Comparison of ENCODE assay signal across 8 cellular contexts in the genomic region with DNA sequence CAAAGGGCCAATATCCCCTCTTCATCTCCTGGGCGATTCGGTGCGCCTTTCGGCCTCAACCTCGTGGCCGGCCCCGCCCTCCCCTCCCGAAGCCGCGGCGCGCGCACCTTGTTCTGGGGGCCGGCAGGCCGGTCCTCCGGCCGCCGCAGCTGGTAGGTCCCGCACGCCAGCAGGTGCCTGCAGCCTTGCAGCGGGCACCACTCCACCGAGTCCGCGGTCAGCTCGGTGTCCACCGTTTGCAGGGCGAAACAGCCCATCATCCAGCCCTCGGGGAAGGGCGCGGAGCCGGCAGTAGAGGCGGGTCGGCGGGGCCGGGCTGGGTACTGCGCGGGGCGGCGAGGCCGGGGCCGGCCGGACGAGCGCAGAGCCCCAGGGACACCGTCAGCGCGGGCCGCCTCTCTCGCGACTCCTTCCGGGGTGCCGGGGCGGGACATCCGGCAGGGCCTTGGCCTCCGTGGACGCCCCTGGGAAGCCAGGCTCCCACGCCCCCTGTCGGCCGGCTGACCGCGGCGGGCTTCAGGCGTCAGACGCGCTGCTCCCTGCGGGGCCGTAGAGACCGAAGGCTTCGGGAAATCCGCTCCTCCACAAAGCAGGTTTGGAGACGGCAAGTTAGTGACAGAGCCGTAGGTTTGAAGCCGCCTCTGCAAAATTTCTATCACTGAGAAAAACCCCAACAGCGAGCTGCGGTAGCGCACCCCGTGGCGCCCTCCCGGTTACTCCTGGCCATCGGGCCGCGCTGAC. TPM values are rescaled to one million over a fixed set of nuclear protein-coding genes. Genes with fewer than 3 reads are reported as not detected.
DNase-seq lines count a peak whose midpoint lies in the region; ATAC-seq and TF ChIP-seq lines count a peak whose summit lies in the region.

DPH7 (minus strand) TSS at position 408 of the 741 bp plus-strand sequence; CDS start at position 260, 148 bp downstream.

- H3K27ac Mint-ChIP-seq in HFFc6 (peak within 1 kb of the TSS; percentile 83), glutamatergic neuron (ENCODE audit: unreplicated experiment) (peak within 1 kb of the TSS; percentile 38), osteocyte (ENCODE audit: unreplicated experiment) (peak within 1 kb of the TSS; percentile 76)
- peak within 1 kb of the TSS; percentile 55 to 68 for H3K27ac Mint-ChIP-seq in activated naive CD4-positive, alpha-beta T cell treated with anti-CD3 and anti-CD28 coated beads, Interleukin-2, amount 50 U/mL, for 72 hours

- peak within 1 kb of the TSS; percentile 68 for H3K27ac ChIP-seq in thymus (ENCODE audit: low read depth)

- peak; percentile 73 for TF ChIP-seq POLR2A in NB4 (IDR thresholded peaks at IDR 0.05; ENCODE audit: extremely low read depth, insufficient read length)

- peaks cover 15% of the 10 kb centered on the region for H3K4me1 ChIP-seq in thymus (ENCODE audit: control insufficient read depth, insufficient read depth, low read length)

- no peaks in the 10 kb centered on the region for H3K9me3 ChIP-seq in thymus (ENCODE audit: control insufficient read depth)

- WGBS in thymus: 5% methylated on average over 82 of the region's 82 CpGs

- peak; percentile 98 for TF ChIP-seq CTCF in GM10248 (IDR thresholded peaks at IDR 0.05; ENCODE audit: control extremely low read depth, extremely low read depth, low read depth, missing control alignments)
- TF ChIP-seq CTCF in HFFc6 (IDR thresholded peaks at IDR 0.05): peak; percentile 98
- TF ChIP-seq CTCF in NB4 (IDR thresholded peaks at IDR 0.05; ENCODE audit: low read depth, low read length): peak; percentile 86
- peak; percentile 97 for TF ChIP-seq CTCF in glutamatergic neuron (IDR thresholded peaks at IDR 0.05; ENCODE audit: partially characterized antibody, unreplicated experiment)
- TF ChIP-seq CTCF in osteocyte (IDR thresholded peaks at IDR 0.05): peak; percentile 98

- DNase-seq in GM10248 (ENCODE audit: extremely low spot score) (peak; percentile 99), HFFc6 (peak; percentile 87), NB4 (ENCODE audit: low read depth) (peak; percentile 94), glutamatergic neuron (peak; percentile 99), osteocyte (ENCODE audit: extremely low spot score, unreplicated experiment) (peak; percentile 98)
- DNase-seq in activated naive CD4-positive, alpha-beta T cell treated with anti-CD3 and anti-CD28 coated beads, Interleukin-2, amount 50 U/mL, for 72 hours (ENCODE audit: low spot score in 2 of 2): peak; percentile 93 to 99

- H3K27me3 Mint-ChIP-seq in HFFc6 (ENCODE audit: insufficient read depth): peaks cover 3% of the 10 kb centered on the region
- H3K27me3 Mint-ChIP-seq in glutamatergic neuron (ENCODE audit: unreplicated experiment): no peaks in the 10 kb centered on the region
- H3K27me3 Mint-ChIP-seq in osteocyte (ENCODE audit: unreplicated experiment): no peaks in the 10 kb centered on the region

- no peaks in the 10 kb centered on the region for H3K9me3 Mint-ChIP-seq in HFFc6
- no peaks in the 10 kb centered on the region for H3K9me3 Mint-ChIP-seq in activated naive CD4-positive, alpha-beta T cell treated with anti-CD3 and anti-CD28 coated beads, Interleukin-2, amount 50 U/mL, for 72 hours
- peaks cover 2% of the 10 kb centered on the region for H3K9me3 Mint-ChIP-seq in glutamatergic neuron (ENCODE audit: unreplicated experiment)
- H3K9me3 Mint-ChIP-seq in osteocyte (ENCODE audit: unreplicated experiment): no peaks in the 10 kb centered on the region

- H3K36me3 ChIP-seq in thymus (ENCODE audit: control insufficient read depth, insufficient read depth): peaks cover 41% of the 10 kb centered on the region

- peak within 1 kb of the TSS; percentile 92 for H3K4me3 Mint-ChIP-seq in HFFc6
- H3K4me3 Mint-ChIP-seq in glutamatergic neuron (ENCODE audit: unreplicated experiment): peak within 1 kb of the TSS; percentile 90
- H3K4me3 Mint-ChIP-seq in osteocyte (ENCODE audit: unreplicated experiment): peak within 1 kb of the TSS; percentile 79

- ATAC-seq in SK-N-SH treated with all-trans-retinoic acid at 6 μM for 48 hours: peak; percentile 98
- ATAC-seq in activated naive CD4-positive, alpha-beta T cell treated with anti-CD3 and anti-CD28 coated beads, Interleukin-2, amount 50 U/mL, for 72 hours: peak; percentile 99

- POLR2A ChIA-PET in GM10248 (lab: Yijun Ruan, JAX): no interaction called here

- H3K4me1 Mint-ChIP-seq in HFFc6 (ENCODE audit: low read depth): peaks cover 33% of the 10 kb centered on the region
- H3K4me1 Mint-ChIP-seq in glutamatergic neuron (ENCODE audit: low read depth, unreplicated experiment): peaks cover 16% of the 10 kb centered on the region
- H3K4me1 Mint-ChIP-seq in osteocyte (ENCODE audit: unreplicated experiment): peaks cover 29% of the 10 kb centered on the region

- CTCF ChIA-PET in GM10248 (lab: Yijun Ruan, JAX): interaction anchor here (1.0 to 6.2 kb wide), 8 partner anchors 12 to 60 kb away, joined by 3 to 74 read pairs (median 4); partner anchors contain the start of genes MRPL41 and ZMYND19

- H3K36me3 Mint-ChIP-seq in HFFc6 (ENCODE audit: low read depth): peaks cover 18% of the 10 kb centered on the region
- peaks cover 6 to 9% of the 10 kb centered on the region in 2 donors for H3K36me3 Mint-ChIP-seq in activated naive CD4-positive, alpha-beta T cell treated with anti-CD3 and anti-CD28 coated beads, Interleukin-2, amount 50 U/mL, for 72 hours
- peaks cover 5% of the 10 kb centered on the region for H3K36me3 Mint-ChIP-seq in glutamatergic neuron (ENCODE audit: unreplicated experiment)
- H3K36me3 Mint-ChIP-seq in osteocyte (ENCODE audit: unreplicated experiment): peaks cover 30% of the 10 kb centered on the region

- H3K27me3 ChIP-seq in thymus (ENCODE audit: control insufficient read depth, insufficient read depth): no peaks in the 10 kb centered on the region

- H3K4me3 ChIP-seq in NB4 (ENCODE audit: low read depth, low read length) (peak within 1 kb of the TSS; percentile 77), thymus (ENCODE audit: low read length) (peak within 1 kb of the TSS; percentile 96)

TF ChIP-seq in SK-N-SH treated with all-trans-retinoic acid at 6 μM for 48 hours, 23 proteins besides CTCF, POLR2A, EP300 and RAD21 (continues in another document):
- TF ChIP-seq, protein P1, sequence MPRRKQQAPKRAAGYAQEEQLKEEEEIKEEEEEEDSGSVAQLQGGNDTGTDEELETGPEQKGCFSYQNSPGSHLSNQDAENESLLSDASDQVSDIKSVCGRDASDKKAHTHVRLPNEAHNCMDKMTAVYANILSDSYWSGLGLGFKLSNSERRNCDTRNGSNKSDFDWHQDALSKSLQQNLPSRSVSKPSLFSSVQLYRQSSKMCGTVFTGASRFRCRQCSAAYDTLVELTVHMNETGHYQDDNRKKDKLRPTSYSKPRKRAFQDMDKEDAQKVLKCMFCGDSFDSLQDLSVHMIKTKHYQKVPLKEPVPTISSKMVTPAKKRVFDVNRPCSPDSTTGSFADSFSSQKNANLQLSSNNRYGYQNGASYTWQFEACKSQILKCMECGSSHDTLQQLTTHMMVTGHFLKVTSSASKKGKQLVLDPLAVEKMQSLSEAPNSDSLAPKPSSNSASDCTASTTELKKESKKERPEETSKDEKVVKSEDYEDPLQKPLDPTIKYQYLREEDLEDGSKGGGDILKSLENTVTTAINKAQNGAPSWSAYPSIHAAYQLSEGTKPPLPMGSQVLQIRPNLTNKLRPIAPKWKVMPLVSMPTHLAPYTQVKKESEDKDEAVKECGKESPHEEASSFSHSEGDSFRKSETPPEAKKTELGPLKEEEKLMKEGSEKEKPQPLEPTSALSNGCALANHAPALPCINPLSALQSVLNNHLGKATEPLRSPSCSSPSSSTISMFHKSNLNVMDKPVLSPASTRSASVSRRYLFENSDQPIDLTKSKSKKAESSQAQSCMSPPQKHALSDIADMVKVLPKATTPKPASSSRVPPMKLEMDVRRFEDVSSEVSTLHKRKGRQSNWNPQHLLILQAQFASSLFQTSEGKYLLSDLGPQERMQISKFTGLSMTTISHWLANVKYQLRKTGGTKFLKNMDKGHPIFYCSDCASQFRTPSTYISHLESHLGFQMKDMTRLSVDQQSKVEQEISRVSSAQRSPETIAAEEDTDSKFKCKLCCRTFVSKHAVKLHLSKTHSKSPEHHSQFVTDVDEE (CRISPR knock-in tag; IDR thresholded peaks at IDR 0.05): no peak
- no peak for TF ChIP-seq CREB5 (CRISPR knock-in tag; IDR thresholded peaks at IDR 0.05; ENCODE audit: low read depth)
- TF ChIP-seq, protein P2, sequence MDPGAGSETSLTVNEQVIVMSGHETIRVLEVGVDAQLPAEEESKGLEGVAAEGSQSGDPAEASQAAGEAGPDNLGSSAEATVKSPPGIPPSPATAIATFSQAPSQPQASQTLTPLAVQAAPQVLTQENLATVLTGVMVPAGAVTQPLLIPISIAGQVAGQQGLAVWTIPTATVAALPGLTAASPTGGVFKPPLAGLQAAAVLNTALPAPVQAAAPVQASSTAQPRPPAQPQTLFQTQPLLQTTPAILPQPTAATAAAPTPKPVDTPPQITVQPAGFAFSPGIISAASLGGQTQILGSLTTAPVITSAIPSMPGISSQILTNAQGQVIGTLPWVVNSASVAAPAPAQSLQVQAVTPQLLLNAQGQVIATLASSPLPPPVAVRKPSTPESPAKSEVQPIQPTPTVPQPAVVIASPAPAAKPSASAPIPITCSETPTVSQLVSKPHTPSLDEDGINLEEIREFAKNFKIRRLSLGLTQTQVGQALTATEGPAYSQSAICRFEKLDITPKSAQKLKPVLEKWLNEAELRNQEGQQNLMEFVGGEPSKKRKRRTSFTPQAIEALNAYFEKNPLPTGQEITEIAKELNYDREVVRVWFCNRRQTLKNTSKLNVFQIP (CRISPR knock-in tag; IDR thresholded peaks at IDR 0.05; ENCODE audit: borderline replicate concordance, low read depth): no peak
- TF ChIP-seq TOX (CRISPR knock-in tag; IDR thresholded peaks at IDR 0.05; ENCODE audit: borderline replicate concordance): no peak
- TF ChIP-seq ZNF70 (CRISPR knock-in tag; IDR thresholded peaks at IDR 0.05): no peak
- TF ChIP-seq ZC3H10 (CRISPR knock-in tag; IDR thresholded peaks at IDR 0.05): no peak
- no peak; the same call in 1 of the 2 replicates for TF ChIP-seq ZFP3 (CRISPR knock-in tag; IDR thresholded peaks at IDR 0.05)
- TF ChIP-seq SNAI2 (CRISPR knock-in tag; IDR thresholded peaks at IDR 0.05): no peak

RNA-seq across cellular contexts. Expression of gene DPH7, which starts in this region (rescaled TPM):
- total RNA-seq in HFFc6 (2021; fragmentation: NEBNext Ultra II Directional; extraction: Animal tissue kit (Norgen Biotek cat#: 25700)): 10 to 100 TPM; 18.2 to 20.7 (median 20.1) TPM
- 10 to 100 TPM; 30.1 to 64.7 TPM for total RNA-seq in activated naive CD4-positive, alpha-beta T cell treated with anti-CD3 and anti-CD28 coated beads, Interleukin-2, amount 50 U/mL, for 72 hours
- total RNA-seq in glutamatergic neuron (ENCODE audit: unreplicated experiment) (64.6 TPM), osteocyte (37.3 and 39.5 TPM in 2 replicates)
- polyA plus RNA-seq in thymus: 93.1 TPM

Comparison
In these comparisons a context has a peak if more than half of its experiments do, and no peak if none do; other contexts are left out.
1. Peak in every context shown above with its lines: DNase-seq, ATAC-seq, H3K4me3 ChIP-seq and H3K27ac ChIP-seq.